ENCODE assay signal across 1 cellular context in the genomic region with DNA sequence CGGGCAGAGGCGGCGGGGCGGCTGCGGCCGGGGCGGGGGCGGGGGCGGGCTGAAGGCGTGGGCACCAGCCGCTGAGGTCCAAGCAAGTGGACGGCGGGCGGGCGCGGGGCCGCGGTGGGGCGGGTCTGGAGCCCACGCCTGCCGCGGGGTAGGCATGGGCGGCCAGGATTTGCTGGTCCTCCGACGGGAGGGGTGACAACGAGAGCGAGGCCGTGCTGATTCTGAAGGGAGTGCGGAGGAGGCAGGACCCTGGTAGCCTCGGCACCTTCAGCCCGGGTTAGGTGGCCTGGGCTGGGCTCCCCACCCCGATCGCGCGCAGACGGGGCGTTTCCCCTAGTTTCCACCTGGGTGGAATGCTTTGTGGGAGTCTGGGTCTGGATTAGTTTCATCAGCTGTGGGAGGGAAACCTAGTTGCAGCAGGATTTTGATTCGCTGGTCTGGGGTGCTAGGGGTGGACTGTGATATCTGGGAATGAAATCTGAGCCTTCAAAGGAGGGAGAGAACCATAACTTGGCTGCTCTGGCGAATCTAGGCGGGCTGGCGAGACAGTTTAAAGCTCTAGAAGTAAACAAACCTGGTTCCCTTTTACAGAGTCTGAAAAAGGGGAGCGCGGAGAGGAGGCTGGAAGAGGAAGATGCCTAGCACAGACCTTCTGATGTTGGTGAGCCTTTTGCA.
TF ChIP-seq lines count a peak whose summit lies in the region.

No MANE protein-coding gene starts in this region.

TF ChIP-seq in H1, 55 proteins besides CTCF, POLR2A, EP300 and RAD21:
- TF ChIP-seq HDAC2 (IDR thresholded peaks at IDR 0.05; ENCODE audit: borderline replicate concordance in 1 of 2, low read depth in 2 of 2, low read length in 2 of 2), result 0 out of 4 replicates have a peak, but pooled peaks of 1 of the 2 experiments have one; percentile 13
- no peak for TF ChIP-seq SP2 (IDR thresholded peaks at IDR 0.05; ENCODE audit: low read length)
- TF ChIP-seq TBP (IDR thresholded peaks at IDR 0.05; ENCODE audit: low read depth, low read length), result peak; percentile 61
- no peak for TF ChIP-seq SAP30 (IDR thresholded peaks at IDR 0.05; ENCODE audit: insufficient read depth, insufficient replicate concordance, low read length)
- TF ChIP-seq KDM5A (IDR thresholded peaks at IDR 0.05; ENCODE audit: low read length), result no peak
- TF ChIP-seq KDM4A (IDR thresholded peaks at IDR 0.05; ENCODE audit: low read depth, low read length, severe bottlenecking), result peak; percentile 62
- no peak for TF ChIP-seq GABPA (IDR thresholded peaks at IDR 0.05; ENCODE audit: borderline replicate concordance, insufficient read depth, low read length)
- no peak for TF ChIP-seq BRCA1 (IDR thresholded peaks at IDR 0.05; ENCODE audit: low read depth, low read length)
- TF ChIP-seq CTBP2 (IDR thresholded peaks at IDR 0.05; ENCODE audit: borderline replicate concordance, insufficient read depth, insufficient read length, low read length), result no peak
- TF ChIP-seq TCF12 (IDR thresholded peaks at IDR 0.05; ENCODE audit: low read depth, low read length), result no peak
- no peak for TF ChIP-seq POU5F1 (IDR thresholded peaks at IDR 0.05; ENCODE audit: low read depth, low read length)
- no peak for TF ChIP-seq YY1 (IDR thresholded peaks at IDR 0.05; ENCODE audit: low read depth, low read length)
- peak; percentile 63 for TF ChIP-seq ASH2L (IDR thresholded peaks at IDR 0.05; ENCODE audit: low read length)
- no peak for TF ChIP-seq CREB1 (IDR thresholded peaks at IDR 0.05)
- TF ChIP-seq FOSL1 (IDR thresholded peaks at IDR 0.05; ENCODE audit: insufficient read depth, low read depth, low read length), result no peak
- no peak for TF ChIP-seq CBX5 (IDR thresholded peaks at IDR 0.05; ENCODE audit: low read depth, low read length)
- TF ChIP-seq, protein P1, sequence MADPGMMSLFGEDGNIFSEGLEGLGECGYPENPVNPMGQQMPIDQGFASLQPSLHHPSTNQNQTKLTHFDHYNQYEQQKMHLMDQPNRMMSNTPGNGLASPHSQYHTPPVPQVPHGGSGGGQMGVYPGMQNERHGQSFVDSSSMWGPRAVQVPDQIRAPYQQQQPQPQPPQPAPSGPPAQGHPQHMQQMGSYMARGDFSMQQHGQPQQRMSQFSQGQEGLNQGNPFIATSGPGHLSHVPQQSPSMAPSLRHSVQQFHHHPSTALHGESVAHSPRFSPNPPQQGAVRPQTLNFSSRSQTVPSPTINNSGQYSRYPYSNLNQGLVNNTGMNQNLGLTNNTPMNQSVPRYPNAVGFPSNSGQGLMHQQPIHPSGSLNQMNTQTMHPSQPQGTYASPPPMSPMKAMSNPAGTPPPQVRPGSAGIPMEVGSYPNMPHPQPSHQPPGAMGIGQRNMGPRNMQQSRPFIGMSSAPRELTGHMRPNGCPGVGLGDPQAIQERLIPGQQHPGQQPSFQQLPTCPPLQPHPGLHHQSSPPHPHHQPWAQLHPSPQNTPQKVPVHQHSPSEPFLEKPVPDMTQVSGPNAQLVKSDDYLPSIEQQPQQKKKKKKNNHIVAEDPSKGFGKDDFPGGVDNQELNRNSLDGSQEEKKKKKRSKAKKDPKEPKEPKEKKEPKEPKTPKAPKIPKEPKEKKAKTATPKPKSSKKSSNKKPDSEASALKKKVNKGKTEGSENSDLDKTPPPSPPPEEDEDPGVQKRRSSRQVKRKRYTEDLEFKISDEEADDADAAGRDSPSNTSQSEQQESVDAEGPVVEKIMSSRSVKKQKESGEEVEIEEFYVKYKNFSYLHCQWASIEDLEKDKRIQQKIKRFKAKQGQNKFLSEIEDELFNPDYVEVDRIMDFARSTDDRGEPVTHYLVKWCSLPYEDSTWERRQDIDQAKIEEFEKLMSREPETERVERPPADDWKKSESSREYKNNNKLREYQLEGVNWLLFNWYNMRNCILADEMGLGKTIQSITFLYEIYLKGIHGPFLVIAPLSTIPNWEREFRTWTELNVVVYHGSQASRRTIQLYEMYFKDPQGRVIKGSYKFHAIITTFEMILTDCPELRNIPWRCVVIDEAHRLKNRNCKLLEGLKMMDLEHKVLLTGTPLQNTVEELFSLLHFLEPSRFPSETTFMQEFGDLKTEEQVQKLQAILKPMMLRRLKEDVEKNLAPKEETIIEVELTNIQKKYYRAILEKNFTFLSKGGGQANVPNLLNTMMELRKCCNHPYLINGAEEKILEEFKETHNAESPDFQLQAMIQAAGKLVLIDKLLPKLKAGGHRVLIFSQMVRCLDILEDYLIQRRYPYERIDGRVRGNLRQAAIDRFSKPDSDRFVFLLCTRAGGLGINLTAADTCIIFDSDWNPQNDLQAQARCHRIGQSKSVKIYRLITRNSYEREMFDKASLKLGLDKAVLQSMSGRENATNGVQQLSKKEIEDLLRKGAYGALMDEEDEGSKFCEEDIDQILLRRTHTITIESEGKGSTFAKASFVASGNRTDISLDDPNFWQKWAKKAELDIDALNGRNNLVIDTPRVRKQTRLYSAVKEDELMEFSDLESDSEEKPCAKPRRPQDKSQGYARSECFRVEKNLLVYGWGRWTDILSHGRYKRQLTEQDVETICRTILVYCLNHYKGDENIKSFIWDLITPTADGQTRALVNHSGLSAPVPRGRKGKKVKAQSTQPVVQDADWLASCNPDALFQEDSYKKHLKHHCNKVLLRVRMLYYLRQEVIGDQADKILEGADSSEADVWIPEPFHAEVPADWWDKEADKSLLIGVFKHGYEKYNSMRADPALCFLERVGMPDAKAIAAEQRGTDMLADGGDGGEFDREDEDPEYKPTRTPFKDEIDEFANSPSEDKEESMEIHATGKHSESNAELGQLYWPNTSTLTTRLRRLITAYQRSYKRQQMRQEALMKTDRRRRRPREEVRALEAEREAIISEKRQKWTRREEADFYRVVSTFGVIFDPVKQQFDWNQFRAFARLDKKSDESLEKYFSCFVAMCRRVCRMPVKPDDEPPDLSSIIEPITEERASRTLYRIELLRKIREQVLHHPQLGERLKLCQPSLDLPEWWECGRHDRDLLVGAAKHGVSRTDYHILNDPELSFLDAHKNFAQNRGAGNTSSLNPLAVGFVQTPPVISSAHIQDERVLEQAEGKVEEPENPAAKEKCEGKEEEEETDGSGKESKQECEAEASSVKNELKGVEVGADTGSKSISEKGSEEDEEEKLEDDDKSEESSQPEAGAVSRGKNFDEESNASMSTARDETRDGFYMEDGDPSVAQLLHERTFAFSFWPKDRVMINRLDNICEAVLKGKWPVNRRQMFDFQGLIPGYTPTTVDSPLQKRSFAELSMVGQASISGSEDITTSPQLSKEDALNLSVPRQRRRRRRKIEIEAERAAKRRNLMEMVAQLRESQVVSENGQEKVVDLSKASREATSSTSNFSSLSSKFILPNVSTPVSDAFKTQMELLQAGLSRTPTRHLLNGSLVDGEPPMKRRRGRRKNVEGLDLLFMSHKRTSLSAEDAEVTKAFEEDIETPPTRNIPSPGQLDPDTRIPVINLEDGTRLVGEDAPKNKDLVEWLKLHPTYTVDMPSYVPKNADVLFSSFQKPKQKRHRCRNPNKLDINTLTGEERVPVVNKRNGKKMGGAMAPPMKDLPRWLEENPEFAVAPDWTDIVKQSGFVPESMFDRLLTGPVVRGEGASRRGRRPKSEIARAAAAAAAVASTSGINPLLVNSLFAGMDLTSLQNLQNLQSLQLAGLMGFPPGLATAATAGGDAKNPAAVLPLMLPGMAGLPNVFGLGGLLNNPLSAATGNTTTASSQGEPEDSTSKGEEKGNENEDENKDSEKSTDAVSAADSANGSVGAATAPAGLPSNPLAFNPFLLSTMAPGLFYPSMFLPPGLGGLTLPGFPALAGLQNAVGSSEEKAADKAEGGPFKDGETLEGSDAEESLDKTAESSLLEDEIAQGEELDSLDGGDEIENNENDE (IDR thresholded peaks at IDR 0.05; ENCODE audit: insufficient replicate concordance, low read length), result no peak
- no peak; the same call in 1 of the 2 replicates for TF ChIP-seq POLR2AphosphoS5 (IDR thresholded peaks at IDR 0.05; ENCODE audit: low read depth, low read length)
- TF ChIP-seq EZH2 (IDR thresholded peaks at IDR 0.05; ENCODE audit: low read depth, low read length, severe bottlenecking), result no peak
- no peak for TF ChIP-seq BCL11A (IDR thresholded peaks at IDR 0.05; ENCODE audit: low read depth in 2 of 2, low read length in 2 of 2)
- TF ChIP-seq, protein P2, sequence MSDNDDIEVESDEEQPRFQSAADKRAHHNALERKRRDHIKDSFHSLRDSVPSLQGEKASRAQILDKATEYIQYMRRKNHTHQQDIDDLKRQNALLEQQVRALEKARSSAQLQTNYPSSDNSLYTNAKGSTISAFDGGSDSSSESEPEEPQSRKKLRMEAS (IDR thresholded peaks at IDR 0.05), result no peak
- TF ChIP-seq ZNF274 (IDR thresholded peaks at IDR 0.05; ENCODE audit: borderline replicate concordance, extremely low read depth, low read length), result no peak
- TF ChIP-seq GTF2F1 (IDR thresholded peaks at IDR 0.05; ENCODE audit: borderline replicate concordance, low read depth, low read length), result no peak
- TF ChIP-seq PHF8 (conservative IDR thresholded peaks at IDR 0.05; ENCODE audit: low read depth, low read length), result no peak
- TF ChIP-seq TEAD4 (IDR thresholded peaks at IDR 0.05; ENCODE audit: low read depth, low read length), result no peak
- no peak for TF ChIP-seq NRF1 (IDR thresholded peaks at IDR 0.05; ENCODE audit: low read depth, low read length)
- TF ChIP-seq SP1 (IDR thresholded peaks at IDR 0.05; ENCODE audit: low read depth, low read length), result no peak
